ENCODE assay signal across 2 cellular contexts in genomic region chr2:69159988-69160387, GRCh38.
TF ChIP-seq lines count a peak whose summit lies in the region.

No MANE protein-coding gene starts in this region.

TF ChIP-seq in SK-N-SH, 30 proteins besides CTCF, POLR2A, EP300 and RAD21 (continued from another document):
- TF ChIP-seq FOXJ3 (CRISPR knock-in tag; IDR thresholded peaks at IDR 0.05), result no peak
- no peak for TF ChIP-seq EZH2phosphoT487 (IDR thresholded peaks at IDR 0.05; ENCODE audit: borderline replicate concordance, low read depth)
- TF ChIP-seq, protein P1, sequence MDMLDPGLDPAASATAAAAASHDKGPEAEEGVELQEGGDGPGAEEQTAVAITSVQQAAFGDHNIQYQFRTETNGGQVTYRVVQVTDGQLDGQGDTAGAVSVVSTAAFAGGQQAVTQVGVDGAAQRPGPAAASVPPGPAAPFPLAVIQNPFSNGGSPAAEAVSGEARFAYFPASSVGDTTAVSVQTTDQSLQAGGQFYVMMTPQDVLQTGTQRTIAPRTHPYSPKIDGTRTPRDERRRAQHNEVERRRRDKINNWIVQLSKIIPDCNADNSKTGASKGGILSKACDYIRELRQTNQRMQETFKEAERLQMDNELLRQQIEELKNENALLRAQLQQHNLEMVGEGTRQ (IDR thresholded peaks at IDR 0.05; ENCODE audit: borderline replicate concordance, low read depth, low read length), result no peak
- TF ChIP-seq TCF12 (IDR thresholded peaks at IDR 0.05), result no peak
- no peak for TF ChIP-seq REST (IDR thresholded peaks at IDR 0.05; ENCODE audit: low read depth, low read length)
TF ChIP-seq in SK-N-SH: peak in this region for 0.

TF ChIP-seq in SK-N-SH treated with all-trans-retinoic acid at 6 μM for 48 hours, 23 proteins besides CTCF, POLR2A, EP300 and RAD21 (continued from another document):
- no peak for TF ChIP-seq CSRNP3 (CRISPR knock-in tag; IDR thresholded peaks at IDR 0.05)
